29 cellular contexts compared by ENCODE assay signal in the genomic region with DNA sequence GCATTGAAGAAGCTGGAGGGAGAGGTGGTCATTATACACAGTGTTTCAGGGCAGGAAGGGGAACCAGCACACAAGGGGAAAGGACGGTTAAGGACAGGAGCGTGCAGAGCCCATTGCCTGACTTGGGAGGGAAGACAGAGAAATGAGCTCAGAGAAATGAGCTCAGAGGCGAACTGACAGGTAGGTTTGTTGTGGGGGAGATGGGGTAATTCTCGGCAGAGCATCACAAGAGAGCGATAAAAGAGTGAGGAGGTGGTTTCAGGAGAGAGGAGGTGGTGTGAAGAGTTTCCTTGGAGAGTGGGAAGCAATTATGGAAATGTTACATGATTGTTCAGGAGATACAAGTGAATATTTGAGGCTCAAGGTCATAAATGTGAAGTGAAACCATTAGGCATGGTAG.
"Had no signal": no experiment of that assay in that cellular context is flagged by ENCODE, and none has a peak within 500 bp of the region (broad histone marks: within the 10 kb centered on the region; RNA-seq: fewer than 3 reads in every experiment).

No MANE protein-coding gene starts in this region.

- ATAC-seq: activated CD4-positive, CD25-positive, alpha-beta regulatory T cell treated with anti-CD3 and anti-CD28 coated beads, Interleukin-2, amount 50 U/mL, for 24 hours; activated CD8-positive, alpha-beta memory T cell treated with anti-CD3 and anti-CD28 coated beads, Interleukin-2, amount 10 ng/mL, durations not matched to agents 7 days and 5 days; activated CD8-positive, alpha-beta T cell treated with anti-CD3 and anti-CD28 coated beads for 36 hours; activated naive CD8-positive, alpha-beta T cell treated with anti-CD3 and anti-CD28 coated beads, Interleukin-2, amount 50 U/mL, for 24 hours; body of pancreas; esophagus mucosa; heart left ventricle; T-cell had no signal

- FAIRE-seq: endometrium had no signal

- H3K27ac ChIP-seq: adrenal gland, body of pancreas, colonic mucosa, heart left ventricle, WERI-Rb-1 had no signal

- DNase-seq: activated B cell treated with CpG ODN at 0.5 μM for 24 hours; activated CD4-positive, alpha-beta T cell treated with anti-CD3 and anti-CD28 coated beads for 48 hours; activated CD4-positive, alpha-beta T cell treated with anti-CD3 and anti-CD28 coated beads, Interleukin-2, amount 50 U/mL, for 1 hour; activated CD4-positive, alpha-beta T cell treated with anti-CD3 and anti-CD28 coated beads, Interleukin-2, amount 50 U/mL, for 48 hours; activated CD8-positive, alpha-beta memory T cell treated with anti-CD3 and anti-CD28 coated beads, Interleukin-2, amount 10 ng/mL, durations not matched to agents 7 days and 5 days; activated CD8-positive, alpha-beta memory T cell treated with anti-CD3 and anti-CD28 coated beads, Interleukin-2, amount 50 U/mL, for 4 hours; activated CD8-positive, alpha-beta T cell treated with anti-CD3 and anti-CD28 coated beads for 36 hours; activated effector memory CD4-positive, alpha-beta T cell treated with anti-CD3 and anti-CD28 coated beads, Interleukin-2, amount 50 U/mL, for 16 hours; activated naive CD4-positive, alpha-beta T cell treated with anti-CD3 and anti-CD28 coated beads for 36 hours; activated naive CD8-positive, alpha-beta T cell treated with anti-CD3 and anti-CD28 coated beads for 36 hours; activated naive CD8-positive, alpha-beta T cell treated with anti-CD3 and anti-CD28 coated beads, Interleukin-2, amount 50 U/mL, for 24 hours; activated T-cell treated with anti-CD3 and anti-CD28 coated beads, Interleukin-2, amount 50 U/mL, for 1 hour; activated T-cell treated with anti-CD3 and anti-CD28 coated beads, Interleukin-2, amount 50 U/mL, for 48 hours; adrenal gland; amygdala; aorta; body of pancreas; central memory CD4-positive, alpha-beta T cell; cerebellar nuclear complex; colonic mucosa; effector CD8-positive, alpha-beta T cell; foreskin fibroblast; heart left ventricle; T-cell; T-helper 9 cell; WERI-Rb-1 had no signal
